Comparison of ENCODE assay signal across 1 cellular context in the genomic region with DNA sequence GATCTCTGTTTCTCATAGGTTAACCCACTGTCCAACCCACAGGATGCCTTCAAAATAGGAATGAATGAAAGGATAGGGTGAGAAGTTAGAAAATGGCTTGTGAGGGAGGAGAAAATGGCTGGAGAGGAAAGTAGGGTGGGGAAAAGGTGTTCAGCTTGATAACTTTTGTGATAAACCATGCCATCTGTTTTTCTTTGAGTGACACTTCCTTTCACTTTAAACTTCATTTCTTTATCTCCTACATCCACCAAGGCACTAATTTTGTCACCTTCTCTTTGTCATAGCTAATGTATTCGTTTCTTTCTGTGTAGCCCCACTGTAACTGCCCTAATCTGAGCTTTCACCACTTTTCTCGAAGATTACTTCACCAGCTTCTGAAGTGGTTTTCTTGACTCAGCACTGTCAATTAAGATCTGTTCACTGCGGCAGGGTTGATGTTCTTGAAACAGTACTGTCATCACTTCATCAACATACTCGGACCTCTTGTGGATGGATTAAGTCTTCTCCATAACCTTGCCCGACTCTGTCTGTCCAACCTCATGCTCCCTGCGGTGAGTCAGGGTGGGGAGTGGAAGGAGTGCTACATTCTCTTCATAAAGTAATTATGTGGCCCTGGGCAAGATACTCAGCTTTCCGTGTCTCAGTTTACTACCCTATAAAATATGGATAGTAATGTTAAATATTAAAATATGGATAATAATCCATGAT.
TF ChIP-seq lines count a peak whose summit lies in the region.

No MANE protein-coding gene starts in this region.

TF ChIP-seq in K562, 482 proteins besides CTCF, POLR2A, EP300 and RAD21 (continued from another document and continues in another):
- TF ChIP-seq ZNF354B (CRISPR knock-in tag; IDR thresholded peaks at IDR 0.05): no peak
- TF ChIP-seq, protein P1, sequence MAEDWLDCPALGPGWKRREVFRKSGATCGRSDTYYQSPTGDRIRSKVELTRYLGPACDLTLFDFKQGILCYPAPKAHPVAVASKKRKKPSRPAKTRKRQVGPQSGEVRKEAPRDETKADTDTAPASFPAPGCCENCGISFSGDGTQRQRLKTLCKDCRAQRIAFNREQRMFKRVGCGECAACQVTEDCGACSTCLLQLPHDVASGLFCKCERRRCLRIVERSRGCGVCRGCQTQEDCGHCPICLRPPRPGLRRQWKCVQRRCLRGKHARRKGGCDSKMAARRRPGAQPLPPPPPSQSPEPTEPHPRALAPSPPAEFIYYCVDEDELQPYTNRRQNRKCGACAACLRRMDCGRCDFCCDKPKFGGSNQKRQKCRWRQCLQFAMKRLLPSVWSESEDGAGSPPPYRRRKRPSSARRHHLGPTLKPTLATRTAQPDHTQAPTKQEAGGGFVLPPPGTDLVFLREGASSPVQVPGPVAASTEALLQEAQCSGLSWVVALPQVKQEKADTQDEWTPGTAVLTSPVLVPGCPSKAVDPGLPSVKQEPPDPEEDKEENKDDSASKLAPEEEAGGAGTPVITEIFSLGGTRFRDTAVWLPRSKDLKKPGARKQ (CRISPR knock-in tag; IDR thresholded peaks at IDR 0.05): no peak
- TF ChIP-seq GTF2F1 (IDR thresholded peaks at IDR 0.05; ENCODE audit: low read depth, low read length): peak; percentile 68; the same call in 1 of the 2 replicates
- TF ChIP-seq, protein P2, sequence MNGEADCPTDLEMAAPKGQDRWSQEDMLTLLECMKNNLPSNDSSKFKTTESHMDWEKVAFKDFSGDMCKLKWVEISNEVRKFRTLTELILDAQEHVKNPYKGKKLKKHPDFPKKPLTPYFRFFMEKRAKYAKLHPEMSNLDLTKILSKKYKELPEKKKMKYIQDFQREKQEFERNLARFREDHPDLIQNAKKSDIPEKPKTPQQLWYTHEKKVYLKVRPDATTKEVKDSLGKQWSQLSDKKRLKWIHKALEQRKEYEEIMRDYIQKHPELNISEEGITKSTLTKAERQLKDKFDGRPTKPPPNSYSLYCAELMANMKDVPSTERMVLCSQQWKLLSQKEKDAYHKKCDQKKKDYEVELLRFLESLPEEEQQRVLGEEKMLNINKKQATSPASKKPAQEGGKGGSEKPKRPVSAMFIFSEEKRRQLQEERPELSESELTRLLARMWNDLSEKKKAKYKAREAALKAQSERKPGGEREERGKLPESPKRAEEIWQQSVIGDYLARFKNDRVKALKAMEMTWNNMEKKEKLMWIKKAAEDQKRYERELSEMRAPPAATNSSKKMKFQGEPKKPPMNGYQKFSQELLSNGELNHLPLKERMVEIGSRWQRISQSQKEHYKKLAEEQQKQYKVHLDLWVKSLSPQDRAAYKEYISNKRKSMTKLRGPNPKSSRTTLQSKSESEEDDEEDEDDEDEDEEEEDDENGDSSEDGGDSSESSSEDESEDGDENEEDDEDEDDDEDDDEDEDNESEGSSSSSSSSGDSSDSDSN (IDR thresholded peaks at IDR 0.05; ENCODE audit: borderline replicate concordance in 1 of 2, low read depth in 2 of 2, low read length in 2 of 2): 0 out of 4 replicates have a peak, but pooled peaks of 1 of the 2 experiments have one; percentile 63
- TF ChIP-seq, protein P3, sequence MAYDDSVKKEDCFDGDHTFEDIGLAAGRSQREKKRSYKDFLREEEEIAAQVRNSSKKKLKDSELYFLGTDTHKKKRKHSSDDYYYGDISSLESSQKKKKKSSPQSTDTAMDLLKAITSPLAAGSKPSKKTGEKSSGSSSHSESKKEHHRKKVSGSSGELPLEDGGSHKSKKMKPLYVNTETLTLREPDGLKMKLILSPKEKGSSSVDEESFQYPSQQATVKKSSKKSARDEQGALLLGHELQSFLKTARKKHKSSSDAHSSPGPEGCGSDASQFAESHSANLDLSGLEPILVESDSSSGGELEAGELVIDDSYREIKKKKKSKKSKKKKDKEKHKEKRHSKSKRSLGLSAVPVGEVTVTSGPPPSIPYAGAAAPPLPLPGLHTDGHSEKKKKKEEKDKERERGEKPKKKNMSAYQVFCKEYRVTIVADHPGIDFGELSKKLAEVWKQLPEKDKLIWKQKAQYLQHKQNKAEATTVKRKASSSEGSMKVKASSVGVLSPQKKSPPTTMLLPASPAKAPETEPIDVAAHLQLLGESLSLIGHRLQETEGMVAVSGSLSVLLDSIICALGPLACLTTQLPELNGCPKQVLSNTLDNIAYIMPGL (CRISPR knock-in tag; IDR thresholded peaks at IDR 0.05): no peak
- TF ChIP-seq RBM17 (IDR thresholded peaks at IDR 0.05; ENCODE audit: borderline replicate concordance, low read depth, low read length): no peak
- peak; percentile 100 for TF ChIP-seq TCF7 (IDR thresholded peaks at IDR 0.05; ENCODE audit: borderline replicate concordance)
- no peak for TF ChIP-seq ZNF121 (CRISPR knock-in tag; conservative IDR thresholded peaks at IDR 0.05)
- no peak for TF ChIP-seq ZNF436 (CRISPR knock-in tag; IDR thresholded peaks at IDR 0.05)
- TF ChIP-seq POLR2AphosphoS5 (IDR thresholded peaks at IDR 0.05; ENCODE audit: control insufficient read depth, insufficient read depth, low read depth, low read length): peak; percentile 90
- no peak for TF ChIP-seq E2F3 (CRISPR knock-in tag; IDR thresholded peaks at IDR 0.05)
- TF ChIP-seq, protein P4, sequence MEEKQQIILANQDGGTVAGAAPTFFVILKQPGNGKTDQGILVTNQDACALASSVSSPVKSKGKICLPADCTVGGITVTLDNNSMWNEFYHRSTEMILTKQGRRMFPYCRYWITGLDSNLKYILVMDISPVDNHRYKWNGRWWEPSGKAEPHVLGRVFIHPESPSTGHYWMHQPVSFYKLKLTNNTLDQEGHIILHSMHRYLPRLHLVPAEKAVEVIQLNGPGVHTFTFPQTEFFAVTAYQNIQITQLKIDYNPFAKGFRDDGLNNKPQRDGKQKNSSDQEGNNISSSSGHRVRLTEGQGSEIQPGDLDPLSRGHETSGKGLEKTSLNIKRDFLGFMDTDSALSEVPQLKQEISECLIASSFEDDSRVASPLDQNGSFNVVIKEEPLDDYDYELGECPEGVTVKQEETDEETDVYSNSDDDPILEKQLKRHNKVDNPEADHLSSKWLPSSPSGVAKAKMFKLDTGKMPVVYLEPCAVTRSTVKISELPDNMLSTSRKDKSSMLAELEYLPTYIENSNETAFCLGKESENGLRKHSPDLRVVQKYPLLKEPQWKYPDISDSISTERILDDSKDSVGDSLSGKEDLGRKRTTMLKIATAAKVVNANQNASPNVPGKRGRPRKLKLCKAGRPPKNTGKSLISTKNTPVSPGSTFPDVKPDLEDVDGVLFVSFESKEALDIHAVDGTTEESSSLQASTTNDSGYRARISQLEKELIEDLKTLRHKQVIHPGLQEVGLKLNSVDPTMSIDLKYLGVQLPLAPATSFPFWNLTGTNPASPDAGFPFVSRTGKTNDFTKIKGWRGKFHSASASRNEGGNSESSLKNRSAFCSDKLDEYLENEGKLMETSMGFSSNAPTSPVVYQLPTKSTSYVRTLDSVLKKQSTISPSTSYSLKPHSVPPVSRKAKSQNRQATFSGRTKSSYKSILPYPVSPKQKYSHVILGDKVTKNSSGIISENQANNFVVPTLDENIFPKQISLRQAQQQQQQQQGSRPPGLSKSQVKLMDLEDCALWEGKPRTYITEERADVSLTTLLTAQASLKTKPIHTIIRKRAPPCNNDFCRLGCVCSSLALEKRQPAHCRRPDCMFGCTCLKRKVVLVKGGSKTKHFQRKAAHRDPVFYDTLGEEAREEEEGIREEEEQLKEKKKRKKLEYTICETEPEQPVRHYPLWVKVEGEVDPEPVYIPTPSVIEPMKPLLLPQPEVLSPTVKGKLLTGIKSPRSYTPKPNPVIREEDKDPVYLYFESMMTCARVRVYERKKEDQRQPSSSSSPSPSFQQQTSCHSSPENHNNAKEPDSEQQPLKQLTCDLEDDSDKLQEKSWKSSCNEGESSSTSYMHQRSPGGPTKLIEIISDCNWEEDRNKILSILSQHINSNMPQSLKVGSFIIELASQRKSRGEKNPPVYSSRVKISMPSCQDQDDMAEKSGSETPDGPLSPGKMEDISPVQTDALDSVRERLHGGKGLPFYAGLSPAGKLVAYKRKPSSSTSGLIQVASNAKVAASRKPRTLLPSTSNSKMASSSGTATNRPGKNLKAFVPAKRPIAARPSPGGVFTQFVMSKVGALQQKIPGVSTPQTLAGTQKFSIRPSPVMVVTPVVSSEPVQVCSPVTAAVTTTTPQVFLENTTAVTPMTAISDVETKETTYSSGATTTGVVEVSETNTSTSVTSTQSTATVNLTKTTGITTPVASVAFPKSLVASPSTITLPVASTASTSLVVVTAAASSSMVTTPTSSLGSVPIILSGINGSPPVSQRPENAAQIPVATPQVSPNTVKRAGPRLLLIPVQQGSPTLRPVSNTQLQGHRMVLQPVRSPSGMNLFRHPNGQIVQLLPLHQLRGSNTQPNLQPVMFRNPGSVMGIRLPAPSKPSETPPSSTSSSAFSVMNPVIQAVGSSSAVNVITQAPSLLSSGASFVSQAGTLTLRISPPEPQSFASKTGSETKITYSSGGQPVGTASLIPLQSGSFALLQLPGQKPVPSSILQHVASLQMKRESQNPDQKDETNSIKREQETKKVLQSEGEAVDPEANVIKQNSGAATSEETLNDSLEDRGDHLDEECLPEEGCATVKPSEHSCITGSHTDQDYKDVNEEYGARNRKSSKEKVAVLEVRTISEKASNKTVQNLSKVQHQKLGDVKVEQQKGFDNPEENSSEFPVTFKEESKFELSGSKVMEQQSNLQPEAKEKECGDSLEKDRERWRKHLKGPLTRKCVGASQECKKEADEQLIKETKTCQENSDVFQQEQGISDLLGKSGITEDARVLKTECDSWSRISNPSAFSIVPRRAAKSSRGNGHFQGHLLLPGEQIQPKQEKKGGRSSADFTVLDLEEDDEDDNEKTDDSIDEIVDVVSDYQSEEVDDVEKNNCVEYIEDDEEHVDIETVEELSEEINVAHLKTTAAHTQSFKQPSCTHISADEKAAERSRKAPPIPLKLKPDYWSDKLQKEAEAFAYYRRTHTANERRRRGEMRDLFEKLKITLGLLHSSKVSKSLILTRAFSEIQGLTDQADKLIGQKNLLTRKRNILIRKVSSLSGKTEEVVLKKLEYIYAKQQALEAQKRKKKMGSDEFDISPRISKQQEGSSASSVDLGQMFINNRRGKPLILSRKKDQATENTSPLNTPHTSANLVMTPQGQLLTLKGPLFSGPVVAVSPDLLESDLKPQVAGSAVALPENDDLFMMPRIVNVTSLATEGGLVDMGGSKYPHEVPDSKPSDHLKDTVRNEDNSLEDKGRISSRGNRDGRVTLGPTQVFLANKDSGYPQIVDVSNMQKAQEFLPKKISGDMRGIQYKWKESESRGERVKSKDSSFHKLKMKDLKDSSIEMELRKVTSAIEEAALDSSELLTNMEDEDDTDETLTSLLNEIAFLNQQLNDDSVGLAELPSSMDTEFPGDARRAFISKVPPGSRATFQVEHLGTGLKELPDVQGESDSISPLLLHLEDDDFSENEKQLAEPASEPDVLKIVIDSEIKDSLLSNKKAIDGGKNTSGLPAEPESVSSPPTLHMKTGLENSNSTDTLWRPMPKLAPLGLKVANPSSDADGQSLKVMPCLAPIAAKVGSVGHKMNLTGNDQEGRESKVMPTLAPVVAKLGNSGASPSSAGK (IDR thresholded peaks at IDR 0.05): peak; percentile 78
- no peak for TF ChIP-seq GTF2A2 (tag; IDR thresholded peaks at IDR 0.05)
- TF ChIP-seq, protein P5, sequence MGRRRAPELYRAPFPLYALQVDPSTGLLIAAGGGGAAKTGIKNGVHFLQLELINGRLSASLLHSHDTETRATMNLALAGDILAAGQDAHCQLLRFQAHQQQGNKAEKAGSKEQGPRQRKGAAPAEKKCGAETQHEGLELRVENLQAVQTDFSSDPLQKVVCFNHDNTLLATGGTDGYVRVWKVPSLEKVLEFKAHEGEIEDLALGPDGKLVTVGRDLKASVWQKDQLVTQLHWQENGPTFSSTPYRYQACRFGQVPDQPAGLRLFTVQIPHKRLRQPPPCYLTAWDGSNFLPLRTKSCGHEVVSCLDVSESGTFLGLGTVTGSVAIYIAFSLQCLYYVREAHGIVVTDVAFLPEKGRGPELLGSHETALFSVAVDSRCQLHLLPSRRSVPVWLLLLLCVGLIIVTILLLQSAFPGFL (CRISPR knock-in tag; IDR thresholded peaks at IDR 0.05): no peak
- TF ChIP-seq SNIP1 (IDR thresholded peaks at IDR 0.05; ENCODE audit: low read depth): no peak
- TF ChIP-seq, protein P6, sequence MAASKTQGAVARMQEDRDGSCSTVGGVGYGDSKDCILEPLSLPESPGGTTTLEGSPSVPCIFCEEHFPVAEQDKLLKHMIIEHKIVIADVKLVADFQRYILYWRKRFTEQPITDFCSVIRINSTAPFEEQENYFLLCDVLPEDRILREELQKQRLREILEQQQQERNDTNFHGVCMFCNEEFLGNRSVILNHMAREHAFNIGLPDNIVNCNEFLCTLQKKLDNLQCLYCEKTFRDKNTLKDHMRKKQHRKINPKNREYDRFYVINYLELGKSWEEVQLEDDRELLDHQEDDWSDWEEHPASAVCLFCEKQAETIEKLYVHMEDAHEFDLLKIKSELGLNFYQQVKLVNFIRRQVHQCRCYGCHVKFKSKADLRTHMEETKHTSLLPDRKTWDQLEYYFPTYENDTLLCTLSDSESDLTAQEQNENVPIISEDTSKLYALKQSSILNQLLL (CRISPR knock-in tag; IDR thresholded peaks at IDR 0.05; ENCODE audit: borderline replicate concordance): no peak
- no peak for TF ChIP-seq KLF13 (tag; IDR thresholded peaks at IDR 0.05; ENCODE audit: borderline replicate concordance, low read depth)
- TF ChIP-seq SETDB1 (IDR thresholded peaks at IDR 0.05; ENCODE audit: low read length): no peak
- TF ChIP-seq WHSC1 (IDR thresholded peaks at IDR 0.05; ENCODE audit: low read length): no peak
- peak; percentile 90 for TF ChIP-seq SMARCC2 (IDR thresholded peaks at IDR 0.05; ENCODE audit: low read depth)
- no peak for TF ChIP-seq ZNF699 (CRISPR knock-in tag; IDR thresholded peaks at IDR 0.05; ENCODE audit: insufficient replicate concordance)
- no peak for TF ChIP-seq SMC3 (conservative IDR thresholded peaks at IDR 0.05; ENCODE audit: insufficient read depth, low read depth, low read length)
- TF ChIP-seq, protein P7, sequence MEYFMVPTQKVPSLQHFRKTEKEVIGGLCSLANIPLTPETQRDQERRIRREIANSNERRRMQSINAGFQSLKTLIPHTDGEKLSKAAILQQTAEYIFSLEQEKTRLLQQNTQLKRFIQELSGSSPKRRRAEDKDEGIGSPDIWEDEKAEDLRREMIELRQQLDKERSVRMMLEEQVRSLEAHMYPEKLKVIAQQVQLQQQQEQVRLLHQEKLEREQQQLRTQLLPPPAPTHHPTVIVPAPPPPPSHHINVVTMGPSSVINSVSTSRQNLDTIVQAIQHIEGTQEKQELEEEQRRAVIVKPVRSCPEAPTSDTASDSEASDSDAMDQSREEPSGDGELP (CRISPR knock-in tag; IDR thresholded peaks at IDR 0.05; ENCODE audit: borderline replicate concordance): no peak; the same call in 1 of the 2 replicates
- TF ChIP-seq ATF1 (CRISPR knock-in tag; IDR thresholded peaks at IDR 0.05): no peak
- peak; percentile 82 for TF ChIP-seq ATF1 (tag; IDR thresholded peaks at IDR 0.05)
- TF ChIP-seq CAMTA2 (CRISPR knock-in tag; conservative IDR thresholded peaks at IDR 0.05): no peak
- TF ChIP-seq MYC (IDR thresholded peaks at IDR 0.05; ENCODE audit: low read depth, low read length): peak; percentile 46; the same call in 1 of the 2 replicates
- no peak for TF ChIP-seq MYC (CRISPR knock-in tag; IDR thresholded peaks at IDR 0.05; ENCODE audit: borderline replicate concordance, low read depth)
- no peak for TF ChIP-seq ZNF76 (CRISPR knock-in tag; IDR thresholded peaks at IDR 0.05; ENCODE audit: borderline replicate concordance)
- TF ChIP-seq STAT5B (CRISPR knock-in tag; IDR thresholded peaks at IDR 0.05): no peak
- peak; percentile 94 for TF ChIP-seq SMARCE1 (IDR thresholded peaks at IDR 0.05)
- no peak; the same call in 1 of the 2 replicates for TF ChIP-seq NFRKB (IDR thresholded peaks at IDR 0.05; ENCODE audit: low read depth)
- TF ChIP-seq GATAD2B (IDR thresholded peaks at IDR 0.05; ENCODE audit: borderline replicate concordance): no peak; the same call in none of the 2 replicates
- peak; percentile 67 for TF ChIP-seq SUPT5H (IDR thresholded peaks at IDR 0.05)
